Comparison of ENCODE assay signal across 1 cellular context in genomic region chr15:101125881-101126280, GRCh38.
TF ChIP-seq lines count a peak whose summit lies in the region.

No MANE protein-coding gene starts in this region.

TF ChIP-seq in GM12878, 131 proteins besides CTCF, POLR2A, EP300 and RAD21:
- TF ChIP-seq MLLT1 (IDR thresholded peaks at IDR 0.05) = 0 out of 2 replicates have a peak, but pooled peaks have one; percentile 35
TF ChIP-seq in GM12878: peak in this region for 1; not testable (repeated sequence) for 130.
